In the genomic region with DNA sequence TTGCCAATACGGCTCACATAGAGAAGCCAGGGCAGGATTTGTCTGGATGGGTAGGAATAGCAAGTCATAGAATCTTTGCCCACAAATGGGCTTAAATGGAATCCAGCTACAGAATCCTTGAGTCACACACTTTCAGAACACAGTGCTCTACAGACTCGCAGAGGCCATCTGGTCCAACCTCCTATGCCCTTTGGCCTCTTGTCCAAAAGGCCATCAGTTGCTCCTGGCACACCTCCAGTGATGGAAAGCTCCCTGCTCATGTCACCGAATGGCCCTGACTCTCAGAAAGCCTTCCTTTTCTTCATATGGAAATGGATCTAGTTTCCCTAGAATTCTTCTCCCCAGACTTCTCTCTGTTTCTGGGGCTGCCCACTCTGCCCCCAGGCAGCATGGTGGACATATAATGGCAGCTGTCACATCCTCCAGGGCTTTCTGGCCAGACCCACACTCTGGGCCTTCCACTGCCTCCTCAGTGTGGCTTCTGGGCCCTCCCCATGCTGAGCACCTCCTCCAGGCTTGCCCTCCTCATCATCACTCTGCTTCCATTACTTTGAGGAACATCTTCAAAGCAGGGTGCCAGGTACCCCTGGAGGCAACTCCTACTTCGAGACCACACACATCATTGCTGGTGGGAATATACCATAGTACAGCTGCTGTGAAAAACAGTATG, we compare ENCODE assay signal across 22 cellular contexts. TPM values are rescaled to one million over a fixed set of nuclear protein-coding genes. Genes with fewer than 3 reads are reported as not detected.
"Had no signal": no experiment of that assay in that cellular context is flagged by ENCODE, and none has a peak within 500 bp of the region (broad histone marks: within the 10 kb centered on the region; RNA-seq: fewer than 3 reads in every experiment).

No MANE protein-coding gene starts in this region.

- DNase-seq: IMR-90, Kasumi-1, KG1, MM.1S, NCI-H1092 treated with DMSO at 0.1 percent for 48 hours, NCI-H1436, NCI-H187, NCI-H2029, NCI-H2081 treated with DMSO at 0.1 percent for 48 hours, NCI-H2171, NCI-H226, NCI-H446, NCI-H510A, NCI-H524 treated with DMSO at 0.1 percent for 48 hours, NCI-H69, NCI-H774, SHP77 had no signal

- ATAC-seq: Panc1, SK-N-SH treated with all-trans-retinoic acid at 6 μM for 48 hours had no signal

- H3K27ac ChIP-seq: RWPE1 had no signal

RNA-seq across cellular contexts. Expression of gene TRABD2B, which starts 33.6 kb away (rescaled TPM):
- total RNA-seq: IMR-90, M059J, SK-MEL-5 had no signal
- polyA plus RNA-seq: IMR-90 had no signal
